16 cellular contexts compared by ENCODE assay signal in genomic region chr2:102197389-102198137, GRCh38. TPM values are rescaled to one million over a fixed set of nuclear protein-coding genes. Genes with fewer than 3 reads are reported as not detected.
DNase-seq lines count a peak whose midpoint lies in the region; ATAC-seq, FAIRE-seq and TF ChIP-seq lines count a peak whose summit lies in the region.
"Had no signal": no experiment of that assay in that cellular context is flagged by ENCODE, and none has a peak within 500 bp of the region (broad histone marks: within the 10 kb centered on the region; RNA-seq: fewer than 3 reads in every experiment).

No MANE protein-coding gene starts in this region.

- peak; percentile 60 for FAIRE-seq in bronchial epithelial cell (lab: Jason Lieb, UNC)
- FAIRE-seq: GM18507 had no signal

- peaks cover 25% of the 10 kb centered on the region for H3K4me1 Mint-ChIP-seq in stimulated activated effector memory CD8-positive, alpha-beta T cell treated with anti-CD3 and anti-CD28 coated beads, Interleukin-12 subunit alpha, Interleukin-12 subunit beta, amount 100 ng/mL, for 72 hours

- peaks cover 10% of the 10 kb centered on the region for H3K4me1 ChIP-seq in mammary epithelial cell (ENCODE audit: insufficient read depth, low read length)
- H3K4me1 ChIP-seq in breast epithelium: no peaks in the 10 kb centered on the region
- H3K4me1 ChIP-seq: BLaER1 had no signal

- in situ Hi-C loops in mammary epithelial cell (cut with MboI; ENCODE audit: low sequenced_read_pairs in 2 of 2): no loop called here

- dilution Hi-C loops in mammary epithelial cell (cut with HindIII; ENCODE audit: low sequenced_read_pairs): no loop called here

- no peak overlapping the region for H3K27ac Mint-ChIP-seq in stimulated activated effector memory CD8-positive, alpha-beta T cell treated with anti-CD3 and anti-CD28 coated beads, Interleukin-12 subunit alpha, Interleukin-12 subunit beta, amount 100 ng/mL, for 72 hours

- no peak overlapping the region for H3K4me2 ChIP-seq in mammary epithelial cell (ENCODE audit: insufficient read depth, low read depth, low read length)
- H3K4me2 ChIP-seq: BLaER1 had no signal

- TF ChIP-seq POLR2A in breast epithelium (IDR thresholded peaks at IDR 0.05): no peak

- no peaks in the 10 kb centered on the region for H3K36me3 ChIP-seq in mammary epithelial cell (ENCODE audit: insufficient read depth, low read length)
- H3K36me3 ChIP-seq in breast epithelium: no peaks in the 10 kb centered on the region
- no peaks in the 10 kb centered on the region for H3K36me3 ChIP-seq in bronchial epithelial cell (ENCODE audit: control insufficient read depth, insufficient read depth, low read length)
- H3K36me3 ChIP-seq: BLaER1 had no signal

- TF ChIP-seq CTCF in mammary epithelial cell (conservative IDR thresholded peaks at IDR 0.05 in 1 of 2, IDR thresholded peaks at IDR 0.05 in 1 of 2; ENCODE audit: extremely low read depth in 1 of 2, insufficient read depth in 1 of 2, low read depth in 1 of 2, low read length in 2 of 2) (no peak), breast epithelium (IDR thresholded peaks at IDR 0.05) (no peak), bronchial epithelial cell (IDR thresholded peaks at IDR 0.05; ENCODE audit: insufficient read depth, low read length, severe bottlenecking) (no peak)

- H3K36me3 Mint-ChIP-seq in stimulated activated effector memory CD8-positive, alpha-beta T cell treated with anti-CD3 and anti-CD28 coated beads, Interleukin-12 subunit alpha, Interleukin-12 subunit beta, amount 100 ng/mL, for 72 hours: no peaks in the 10 kb centered on the region

- BruUV-seq in mammary epithelial cell (replicated peaks; lab: Mats Ljungman, UMichigan): no TSS peak

- DNase-seq in mammary epithelial cell: no peak
- no peak for DNase-seq in breast epithelium (ENCODE audit: low spot score in 2 of 2)
- peak; percentile 14 for DNase-seq in Jurkat, Clone E6-1 (ENCODE audit: low read depth, low spot score)
- no peak for DNase-seq in bronchial epithelial cell (ENCODE audit: low read depth)
- no peak for DNase-seq in stimulated activated effector memory CD8-positive, alpha-beta T cell treated with anti-CD3 and anti-CD28 coated beads, Interleukin-12 subunit alpha, Interleukin-12 subunit beta, amount 100 ng/mL, for 72 hours (ENCODE audit: low spot score in 2 of 2)
- DNase-seq: Karpas-422, NCI-H1930, NCI-H2171, NCI-H510A, NCI-H82, SW 1271 had no signal

- peak; percentile 36 for ATAC-seq in stimulated activated effector memory CD8-positive, alpha-beta T cell treated with anti-CD3 and anti-CD28 coated beads, Interleukin-12 subunit alpha, Interleukin-12 subunit beta, amount 100 ng/mL, for 72 hours
- ATAC-seq in SK-N-SH treated with all-trans-retinoic acid at 6 μM for 48 hours: no peak
- ATAC-seq in HG03439 (IDR thresholded peaks at IDR 0.05; ENCODE audit: unreplicated experiment): no peak

- H3K79me2 ChIP-seq in mammary epithelial cell (ENCODE audit: insufficient read depth, low read length): no peaks in the 10 kb centered on the region

- no peaks in the 10 kb centered on the region for H3K9me3 Mint-ChIP-seq in stimulated activated effector memory CD8-positive, alpha-beta T cell treated with anti-CD3 and anti-CD28 coated beads, Interleukin-12 subunit alpha, Interleukin-12 subunit beta, amount 100 ng/mL, for 72 hours

- H3K4me3 ChIP-seq in mammary epithelial cell (replicated peaks in 1 of 3; ENCODE audit: insufficient read depth in 1 of 3, low read depth in 2 of 3, low read length in 3 of 3) (no peak overlapping the region), breast epithelium (no peak overlapping the region), bronchial epithelial cell (ENCODE audit: low read depth, low read length) (no peak overlapping the region)
- H3K4me3 ChIP-seq in Jurkat, Clone E6-1 (ENCODE audit: low read length): no peak overlapping the region
- H3K4me3 ChIP-seq: BLaER1 had no signal

- intact Hi-C loops in mammary epithelial cell (cut with micrococcal nuclease) (no loop called here), breast epithelium (cut with DNase I; ENCODE audit: low total_unique reads) (no loop called here)

- H3K27me3 ChIP-seq in mammary epithelial cell (ENCODE audit: insufficient read depth, low read length): no peaks in the 10 kb centered on the region
- H3K27me3 ChIP-seq in breast epithelium: no peaks in the 10 kb centered on the region
- no peaks in the 10 kb centered on the region for H3K27me3 ChIP-seq in bronchial epithelial cell (ENCODE audit: control insufficient read depth, insufficient read depth, low read length)
- H3K27me3 ChIP-seq: BLaER1 had no signal

- H3K9me3 ChIP-seq in mammary epithelial cell (replicated peaks; ENCODE audit: insufficient read depth, low read length) (no peaks in the 10 kb centered on the region), breast epithelium (no peaks in the 10 kb centered on the region)
- H3K9me3 ChIP-seq: BLaER1 had no signal

- H3K4me3 Mint-ChIP-seq in stimulated activated effector memory CD8-positive, alpha-beta T cell treated with anti-CD3 and anti-CD28 coated beads, Interleukin-12 subunit alpha, Interleukin-12 subunit beta, amount 100 ng/mL, for 72 hours: no peak overlapping the region

- 79% methylated on average over 5 of the region's 5 CpGs for WGBS in mammary epithelial cell (ENCODE audit: low coverage, missing lambda C conversion rate)

- H4K20me1 ChIP-seq in mammary epithelial cell (ENCODE audit: insufficient read depth, low read length): no peaks in the 10 kb centered on the region
- H4K20me1 ChIP-seq: BLaER1 had no signal

- peak overlapping the region; percentile 22 for H2AFZ ChIP-seq in mammary epithelial cell (ENCODE audit: low read depth, low read length)

- CTCF ChIA-PET in mammary epithelial cell (lab: Charles Lee; ENCODE audit: low non-redundant PET): no interaction called here

- H3K9ac ChIP-seq in mammary epithelial cell (ENCODE audit: insufficient read depth, low read length): no peak overlapping the region
- H3K9ac ChIP-seq: BLaER1 had no signal

- H3K27ac ChIP-seq in mammary epithelial cell (ENCODE audit: insufficient read depth, low read depth, low read length): no peak overlapping the region
- H3K27ac ChIP-seq in breast epithelium: no peak overlapping the region
- H3K27ac ChIP-seq: BLaER1 had no signal

TF ChIP-seq in SK-N-SH treated with all-trans-retinoic acid at 6 μM for 48 hours, 23 proteins besides CTCF, POLR2A, EP300 and RAD21 (continues in another document):
- TF ChIP-seq ZNF565 (CRISPR knock-in tag; conservative IDR thresholded peaks at IDR 0.05; ENCODE audit: low read depth) (no peak), PATZ1 (CRISPR knock-in tag; IDR thresholded peaks at IDR 0.05; ENCODE audit: borderline replicate concordance) (no peak), CSDC2 (CRISPR knock-in tag; IDR thresholded peaks at IDR 0.05) (no peak), RARB (CRISPR knock-in tag; IDR thresholded peaks at IDR 0.05) (no peak), POU6F1 (CRISPR knock-in tag; IDR thresholded peaks at IDR 0.05; ENCODE audit: borderline replicate concordance, low read depth) (no peak), CREB5 (CRISPR knock-in tag; IDR thresholded peaks at IDR 0.05; ENCODE audit: low read depth) (no peak), ZNF70 (CRISPR knock-in tag; IDR thresholded peaks at IDR 0.05) (no peak), ESRRG (CRISPR knock-in tag; IDR thresholded peaks at IDR 0.05) (no peak)

RNA-seq across cellular contexts. Expression of gene IL1RL2, which starts 10.7 kb away (rescaled TPM):
- total RNA-seq in mammary epithelial cell (1 to 10 TPM in 1 of 2 donors, under 1 TPM in 1; 0.82 to 4.7 TPM), breast epithelium (1 to 10 TPM; 1.9 to 5.9 (median 2.3) TPM), bronchial epithelial cell (1.8 and 2.6 TPM in 2 replicates)
- 1.1 TPM for polyA plus RNA-seq in mammary epithelial cell
- 3.7 TPM for polyA minus RNA-seq in mammary epithelial cell
- not detected for polyA plus RNA-seq in Jurkat, Clone E6-1 (2012; ENCODE audit: insufficient read depth, insufficient read length)
- total RNA-seq: RPMI7951 had no signal

RNA-seq across cellular contexts. Expression of gene IL1R1, which starts 55.0 kb away (rescaled TPM):
- total RNA-seq in mammary epithelial cell (1 to 10 TPM; 7.7 to 8.7 TPM), breast epithelium (100 to 1,000 TPM; 127 to 206 (median 136) TPM), bronchial epithelial cell (1.6 and 3.1 TPM in 2 replicates)
- polyA plus RNA-seq in mammary epithelial cell: 6.9 TPM
- 6.4 TPM for polyA minus RNA-seq in mammary epithelial cell
- not detected for polyA plus RNA-seq in Jurkat, Clone E6-1 (2012; ENCODE audit: insufficient read depth, insufficient read length)

Comparison
In these comparisons a context has a peak if more than half of its experiments do, and no peak if none do; other contexts are left out.
1. RNA of gene IL1R1, which starts 55.0 kb away (total RNA-seq): 127 to 206 TPM in breast epithelium; 7.7 to 8.7 TPM in mammary epithelial cell and 1.6 to 3.1 TPM in bronchial epithelial cell; every median in the first group is over 10 times any median in the second.